Comparison of ENCODE assay signal across 22 cellular contexts in genomic region chr19:41565384-41565730, GRCh38. TPM values are rescaled to one million over a fixed set of nuclear protein-coding genes. Genes with fewer than 3 reads are reported as not detected.
DNase-seq lines count a peak whose midpoint lies in the region; ATAC-seq and TF ChIP-seq lines count a peak whose summit lies in the region.
"Had no signal": no experiment of that assay in that cellular context is flagged by ENCODE, and none has a peak within 500 bp of the region (broad histone marks: within the 10 kb centered on the region; RNA-seq: fewer than 3 reads in every experiment).

No MANE protein-coding gene starts in this region.

- H3K36me3 Mint-ChIP-seq in endothelial cell (ENCODE audit: low read depth, unreplicated experiment) = peaks cover 14% of the 10 kb centered on the region
- peaks cover 0 to 3% of the 10 kb centered on the region in 2 donors for H3K36me3 Mint-ChIP-seq in stimulated activated naive B cell treated with anti-CD40 and anti-IgM and Interleukin-4, amounts not matched to agents 10 μg/mL and 1 μg/mL and 100 μg/mL, for 72 hours

- peak overlapping the region; percentile 58 to 88 for H3K4me3 Mint-ChIP-seq in stimulated activated naive CD8-positive, alpha-beta T cell treated with anti-CD3 and anti-CD28 coated beads, Interleukin-15, amount 100 ng/mL, for 72 hours
- H3K4me3 Mint-ChIP-seq in endothelial cell (ENCODE audit: unreplicated experiment) = peak overlapping the region; percentile 91
- peak overlapping the region; percentile 86 to 91 for H3K4me3 Mint-ChIP-seq in stimulated activated naive B cell treated with anti-CD40 and anti-IgM and Interleukin-4, amounts not matched to agents 10 μg/mL and 1 μg/mL and 100 μg/mL, for 72 hours

- peaks cover 93% of the 10 kb centered on the region for H3K4me1 Mint-ChIP-seq in stimulated activated naive CD8-positive, alpha-beta T cell treated with anti-CD3 and anti-CD28 coated beads, Interleukin-15, amount 100 ng/mL, for 72 hours
- peaks cover 36% of the 10 kb centered on the region for H3K4me1 Mint-ChIP-seq in endothelial cell (ENCODE audit: unreplicated experiment)
- peaks cover 25 to 65% of the 10 kb centered on the region in 2 donors for H3K4me1 Mint-ChIP-seq in stimulated activated naive B cell treated with anti-CD40 and anti-IgM and Interleukin-4, amounts not matched to agents 10 μg/mL and 1 μg/mL and 100 μg/mL, for 72 hours

- no peaks in the 10 kb centered on the region for H3K27me3 Mint-ChIP-seq in stimulated activated naive CD8-positive, alpha-beta T cell treated with anti-CD3 and anti-CD28 coated beads, Interleukin-15, amount 100 ng/mL, for 72 hours
- peaks cover 12% of the 10 kb centered on the region for H3K27me3 Mint-ChIP-seq in endothelial cell (ENCODE audit: unreplicated experiment)
- H3K27me3 Mint-ChIP-seq in stimulated activated naive B cell treated with anti-CD40 and anti-IgM and Interleukin-4, amounts not matched to agents 10 μg/mL and 1 μg/mL and 100 μg/mL, for 72 hours = no peaks in the 10 kb centered on the region
- H3K27me3 Mint-ChIP-seq: activated CD4-positive, alpha-beta memory T cell treated with anti-CD3 and anti-CD28 coated beads for 36 hours had no signal

- TF ChIP-seq CTCF in endothelial cell (IDR thresholded peaks at IDR 0.05; ENCODE audit: unreplicated experiment) = no peak

- no peak for ATAC-seq in stimulated activated naive CD8-positive, alpha-beta T cell treated with anti-CD3 and anti-CD28 coated beads, Interleukin-15, amount 100 ng/mL, for 72 hours
- no peak for ATAC-seq in stimulated activated naive CD8-positive, alpha-beta T cell treated with anti-CD3 and anti-CD28 coated beads, Interleukin-15, Interleukin-2, amounts not matched to agents 100 U/mL and 50 U/mL, for 24 hours
- peak in 1 of 2 donors; percentile 2 for ATAC-seq in stimulated activated naive B cell treated with anti-CD40 and anti-IgM and Interleukin-4, amounts not matched to agents 10 μg/mL and 1 μg/mL and 100 μg/mL, for 72 hours (replicated peaks)
- ATAC-seq in HG03139 (IDR thresholded peaks at IDR 0.05; ENCODE audit: unreplicated experiment) = no peak
- ATAC-seq: mucosa of descending colon, psoas muscle, SK-N-SH treated with all-trans-retinoic acid at 6 μM for 48 hours had no signal

- no peaks in the 10 kb centered on the region for H3K9me3 Mint-ChIP-seq in stimulated activated naive CD8-positive, alpha-beta T cell treated with anti-CD3 and anti-CD28 coated beads, Interleukin-15, amount 100 ng/mL, for 72 hours
- H3K9me3 Mint-ChIP-seq in endothelial cell (ENCODE audit: unreplicated experiment) = no peaks in the 10 kb centered on the region
- no peaks in the 10 kb centered on the region for H3K9me3 Mint-ChIP-seq in stimulated activated naive B cell treated with anti-CD40 and anti-IgM and Interleukin-4, amounts not matched to agents 10 μg/mL and 1 μg/mL and 100 μg/mL, for 72 hours
- H3K9me3 Mint-ChIP-seq: activated CD4-positive, alpha-beta memory T cell treated with anti-CD3 and anti-CD28 coated beads for 36 hours; dendritic cell treated with granulocyte-macrophage colony-stimulating factor and Interleukin-4, amounts not matched to agents 40 ng/mL and 50 ng/mL, for 4 days had no signal

- H3K27ac Mint-ChIP-seq in stimulated activated naive CD8-positive, alpha-beta T cell treated with anti-CD3 and anti-CD28 coated beads, Interleukin-15, amount 100 ng/mL, for 72 hours = peak overlapping the region in 1 of 2 donors; percentile 9
- H3K27ac Mint-ChIP-seq in endothelial cell (ENCODE audit: unreplicated experiment) = no peak overlapping the region
- no peak overlapping the region for H3K27ac Mint-ChIP-seq in stimulated activated naive B cell treated with anti-CD40 and anti-IgM and Interleukin-4, amounts not matched to agents 10 μg/mL and 1 μg/mL and 100 μg/mL, for 72 hours
- H3K27ac Mint-ChIP-seq: activated CD4-positive, alpha-beta memory T cell treated with anti-CD3 and anti-CD28 coated beads for 36 hours; dendritic cell treated with granulocyte-macrophage colony-stimulating factor and Interleukin-4, amounts not matched to agents 40 ng/mL and 50 ng/mL, for 4 days had no signal

- DNase-seq in stimulated activated naive CD8-positive, alpha-beta T cell treated with anti-CD3 and anti-CD28 coated beads, Interleukin-15, amount 100 ng/mL, for 72 hours = no peak
- no peak for DNase-seq in stimulated activated naive CD8-positive, alpha-beta T cell treated with anti-CD3 and anti-CD28 coated beads, Interleukin-15, Interleukin-2, amounts not matched to agents 100 U/mL and 50 U/mL, for 24 hours
- DNase-seq in NCI-H69 (lab: John Stamatoyannopoulos, UW) (peak; percentile 67), endothelial cell (ENCODE audit: low spot score) (peak; percentile 23), NCI-H187 treated with DMSO at 0.1 percent for 48 hours (lab: John Stamatoyannopoulos, UW) (no peak), SW480 (ENCODE audit: low spot score) (no peak)
- DNase-seq in stimulated activated naive B cell treated with anti-CD40 and anti-IgM and Interleukin-4, amounts not matched to agents 10 μg/mL and 1 μg/mL and 100 μg/mL, for 72 hours = no peak
- DNase-seq: activated CD4-positive, alpha-beta memory T cell treated with anti-CD3 and anti-CD28 coated beads for 36 hours; activated CD4-positive, CD25-positive, alpha-beta regulatory T cell; aorta; COR-L47; islet precursor cell; mucosa of descending colon; NCI-H526; nucleus accumbens; psoas muscle; stimulated activated CD8-positive, alpha-beta memory T cell treated with anti-CD3 and anti-CD28 coated beads, Interleukin-4, amount 100 ng/mL, for 48 hours; upper lobe of right lung had no signal

RNA-seq across cellular contexts. Expression of gene CEACAM21, which starts 10.6 kb away (rescaled TPM):
- total RNA-seq in endothelial cell (ENCODE audit: unreplicated experiment) = 74.1 TPM
- total RNA-seq: fibroblast of lung had no signal

Comparison
In these comparisons a context has a peak if more than half of its experiments do, and no peak if none do; other contexts are left out.
1. DNase-seq: peak in NCI-H69 (single experiment) and endothelial cell (single experiment); none in stimulated activated naive CD8-positive, alpha-beta T cell treated with anti-CD3 and anti-CD28 coated beads, Interleukin-15, amount 100 ng/mL, for 72 hours (0 of 2), stimulated activated naive CD8-positive, alpha-beta T cell treated with anti-CD3 and anti-CD28 coated beads, Interleukin-15, Interleukin-2, amounts not matched to agents 100 U/mL and 50 U/mL, for 24 hours (single experiment), stimulated activated naive B cell treated with anti-CD40 and anti-IgM and Interleukin-4, amounts not matched to agents 10 μg/mL and 1 μg/mL and 100 μg/mL, for 72 hours (single experiment), NCI-H187 treated with DMSO at 0.1 percent for 48 hours (single experiment) and SW480 (single experiment).
2. Peak in every context shown above with its lines, with median percentiles within 50 percentile points of each other: H3K4me3 Mint-ChIP-seq.